ENCODE assay signal across 19 cellular contexts in genomic region chr18:13372405-13372995, GRCh38.
DNase-seq lines count a peak whose midpoint lies in the region; ATAC-seq and TF ChIP-seq lines count a peak whose summit lies in the region.
"Had no signal": no experiment of that assay in that cellular context is flagged by ENCODE, and none has a peak within 500 bp of the region (broad histone marks: within the 10 kb centered on the region; RNA-seq: fewer than 3 reads in every experiment).

No MANE protein-coding gene starts in this region.

- peak overlapping the region; percentile 48 to 85 (median 68) for H3K4me3 Mint-ChIP-seq in CD4-positive, CD25-positive, alpha-beta regulatory T cell
- no peak overlapping the region for H3K4me3 Mint-ChIP-seq in activated T-helper 1 cell treated with anti-CD3 and anti-CD28 coated beads, Interleukin-12 subunit alpha, Interleukin-12 subunit beta, Interleukin-2, Interleukin-4 antibody, amounts not matched to agents 30 ng/mL and 10 ng/mL and 1 ng/mL, durations not matched to agents 14 hours and 24 hours and 36 hours
- H3K4me3 Mint-ChIP-seq in memory B cell (peak overlapping the region; percentile 43), progenitor cell of endocrine pancreas (ENCODE audit: low read depth) (no peak overlapping the region)
- H3K4me3 Mint-ChIP-seq: natural killer cell had no signal

- no peak for ATAC-seq in CD4-positive, CD25-positive, alpha-beta regulatory T cell (ENCODE audit: low read depth in 2 of 2)
- ATAC-seq in memory B cell (ENCODE audit: low read depth) (no peak), GM18909 (IDR thresholded peaks at IDR 0.05; ENCODE audit: poor library complexity, unreplicated experiment) (no peak)
- ATAC-seq: left ventricle myocardium superior, natural killer cell had no signal

- peak overlapping the region; percentile 61 for H3K4me3 ChIP-seq in CD4-positive, CD25-positive, alpha-beta regulatory T cell (ENCODE audit: low read depth, low read length)

- no peaks in the 10 kb centered on the region for H3K36me3 ChIP-seq in CD4-positive, CD25-positive, alpha-beta regulatory T cell (ENCODE audit: control insufficient read depth, insufficient read depth, low read length)

- DNase-seq in DMS 273 (lab: John Stamatoyannopoulos, UW; ENCODE audit: unreplicated experiment) (peak; percentile 53), DMS 273 treated with DMSO at 0.1 percent for 48 hours (lab: John Stamatoyannopoulos, UW) (no peak), memory B cell (ENCODE audit: low spot score in 2 of 2) (no peak), mesenteric fat pad (ENCODE audit: low spot score) (no peak), progenitor cell of endocrine pancreas (ENCODE audit: low spot score, unreplicated experiment) (no peak)
- DNase-seq in CD4-positive, CD25-positive, alpha-beta regulatory T cell: no peak
- DNase-seq in activated T-helper 1 cell treated with anti-CD3 and anti-CD28 coated beads, Interleukin-12 subunit alpha, Interleukin-12 subunit beta, Interleukin-2, Interleukin-4 antibody, amounts not matched to agents 30 ng/mL and 10 ng/mL and 1 ng/mL, durations not matched to agents 14 hours and 24 hours and 36 hours (ENCODE audit: low spot score): no peak
- DNase-seq: activated CD8-positive, alpha-beta memory T cell treated with anti-CD3 and anti-CD28 coated beads, Interleukin-2, amount 50 U/mL, for 4 hours; amygdala; Caco-2; left ventricle myocardium superior; natural killer cell; NCI-H1092; NCI-H2227 treated with DMSO at 0.1 percent for 48 hours; stimulated activated CD4-positive, alpha-beta T cell treated with anti-CD3 and anti-CD28 coated beads, Interleukin-1b, Interleukin-23, amount 100 ng/mL, for 48 hours; stimulated activated CD8-positive, alpha-beta memory T cell treated with anti-CD3 and anti-CD28 coated beads, Interleukin-4, amount 100 ng/mL, for 48 hours; trophoblast cell had no signal

- H3K27me3 ChIP-seq in CD4-positive, CD25-positive, alpha-beta regulatory T cell (ENCODE audit: control insufficient read depth, insufficient read depth, low read length): no peaks in the 10 kb centered on the region

- TF ChIP-seq CTCF in progenitor cell of endocrine pancreas (IDR thresholded peaks at IDR 0.05; ENCODE audit: unreplicated experiment): no peak

- intact Hi-C loops in activated T-helper 1 cell treated with anti-CD3 and anti-CD28 coated beads, Interleukin-12 subunit alpha, Interleukin-12 subunit beta, Interleukin-2, Interleukin-4 antibody, amounts not matched to agents 30 ng/mL and 10 ng/mL and 1 ng/mL, durations not matched to agents 14 hours and 24 hours and 36 hours (cut with micrococcal nuclease): loop anchor here (10.0 kb wide), 1 partner anchor 378 kb away; the partner anchor contains the start of gene CEP192

- H3K9me3 ChIP-seq in CD4-positive, CD25-positive, alpha-beta regulatory T cell (ENCODE audit: control insufficient read depth in 2 of 2, low read length in 2 of 2): no peaks in the 10 kb centered on the region
- H3K9me3 ChIP-seq: Caco-2 had no signal

- no peaks in the 10 kb centered on the region for H3K36me3 Mint-ChIP-seq in CD4-positive, CD25-positive, alpha-beta regulatory T cell
- no peaks in the 10 kb centered on the region for H3K36me3 Mint-ChIP-seq in activated T-helper 1 cell treated with anti-CD3 and anti-CD28 coated beads, Interleukin-12 subunit alpha, Interleukin-12 subunit beta, Interleukin-2, Interleukin-4 antibody, amounts not matched to agents 30 ng/mL and 10 ng/mL and 1 ng/mL, durations not matched to agents 14 hours and 24 hours and 36 hours (ENCODE audit: low read depth)
- H3K36me3 Mint-ChIP-seq in memory B cell (no peaks in the 10 kb centered on the region), progenitor cell of endocrine pancreas (ENCODE audit: insufficient read depth) (no peaks in the 10 kb centered on the region)
- H3K36me3 Mint-ChIP-seq: natural killer cell had no signal

- H3K27ac ChIP-seq in CD4-positive, CD25-positive, alpha-beta regulatory T cell (ENCODE audit: insufficient read depth, low read length, poor library complexity, severe bottlenecking): peak overlapping the region; percentile 99
- H3K27ac ChIP-seq: 22Rv1 had no signal

- H3K27ac Mint-ChIP-seq in CD4-positive, CD25-positive, alpha-beta regulatory T cell: peak overlapping the region; percentile 96 to 99 (median 96)
- peak overlapping the region; percentile 13 for H3K27ac Mint-ChIP-seq in activated T-helper 1 cell treated with anti-CD3 and anti-CD28 coated beads, Interleukin-12 subunit alpha, Interleukin-12 subunit beta, Interleukin-2, Interleukin-4 antibody, amounts not matched to agents 30 ng/mL and 10 ng/mL and 1 ng/mL, durations not matched to agents 14 hours and 24 hours and 36 hours
- H3K27ac Mint-ChIP-seq in memory B cell (peak overlapping the region; percentile 85), progenitor cell of endocrine pancreas (no peak overlapping the region)
- H3K27ac Mint-ChIP-seq: natural killer cell had no signal

- peaks cover 79% of the 10 kb centered on the region for H3K4me1 ChIP-seq in CD4-positive, CD25-positive, alpha-beta regulatory T cell (ENCODE audit: control insufficient read depth, insufficient read depth, low read length, poor library complexity, severe bottlenecking)
- H3K4me1 ChIP-seq: Caco-2 had no signal

- H3K27me3 Mint-ChIP-seq in CD4-positive, CD25-positive, alpha-beta regulatory T cell: no peaks in the 10 kb centered on the region
- peaks cover 7% of the 10 kb centered on the region for H3K27me3 Mint-ChIP-seq in activated T-helper 1 cell treated with anti-CD3 and anti-CD28 coated beads, Interleukin-12 subunit alpha, Interleukin-12 subunit beta, Interleukin-2, Interleukin-4 antibody, amounts not matched to agents 30 ng/mL and 10 ng/mL and 1 ng/mL, durations not matched to agents 14 hours and 24 hours and 36 hours (ENCODE audit: insufficient read depth)
- H3K27me3 Mint-ChIP-seq in memory B cell (peaks cover 3% of the 10 kb centered on the region), progenitor cell of endocrine pancreas (peaks cover 9% of the 10 kb centered on the region)

- H3K9me3 Mint-ChIP-seq in CD4-positive, CD25-positive, alpha-beta regulatory T cell: no peaks in the 10 kb centered on the region
- no peaks in the 10 kb centered on the region for H3K9me3 Mint-ChIP-seq in activated T-helper 1 cell treated with anti-CD3 and anti-CD28 coated beads, Interleukin-12 subunit alpha, Interleukin-12 subunit beta, Interleukin-2, Interleukin-4 antibody, amounts not matched to agents 30 ng/mL and 10 ng/mL and 1 ng/mL, durations not matched to agents 14 hours and 24 hours and 36 hours
- no peaks in the 10 kb centered on the region for H3K9me3 Mint-ChIP-seq in memory B cell
- no peaks in the 10 kb centered on the region for H3K9me3 Mint-ChIP-seq in progenitor cell of endocrine pancreas (ENCODE audit: low read depth)
- H3K9me3 Mint-ChIP-seq: natural killer cell had no signal

- H3K4me1 Mint-ChIP-seq in CD4-positive, CD25-positive, alpha-beta regulatory T cell: peaks cover 33 to 87% (median 57%) of the 10 kb centered on the region in 4 donors
- H3K4me1 Mint-ChIP-seq in activated T-helper 1 cell treated with anti-CD3 and anti-CD28 coated beads, Interleukin-12 subunit alpha, Interleukin-12 subunit beta, Interleukin-2, Interleukin-4 antibody, amounts not matched to agents 30 ng/mL and 10 ng/mL and 1 ng/mL, durations not matched to agents 14 hours and 24 hours and 36 hours (ENCODE audit: low read depth): peaks cover 74% of the 10 kb centered on the region
- H3K4me1 Mint-ChIP-seq in memory B cell (peaks cover 20% of the 10 kb centered on the region), progenitor cell of endocrine pancreas (ENCODE audit: low read depth) (no peaks in the 10 kb centered on the region)
- H3K4me1 Mint-ChIP-seq: natural killer cell had no signal

Comparison
In these comparisons a context has a peak if more than half of its experiments do, and no peak if none do; other contexts are left out.
1. H3K4me3 Mint-ChIP-seq: peak in CD4-positive, CD25-positive, alpha-beta regulatory T cell (4 of 4) and memory B cell (single experiment); none in activated T-helper 1 cell treated with anti-CD3 and anti-CD28 coated beads, Interleukin-12 subunit alpha, Interleukin-12 subunit beta, Interleukin-2, Interleukin-4 antibody, amounts not matched to agents 30 ng/mL and 10 ng/mL and 1 ng/mL, durations not matched to agents 14 hours and 24 hours and 36 hours (single experiment) and progenitor cell of endocrine pancreas (single experiment).